Comparison of ENCODE assay signal across 8 cellular contexts in genomic region chr17:36629252-36629847, GRCh38. TPM values are rescaled to one million over a fixed set of nuclear protein-coding genes. Genes with fewer than 3 reads are reported as not detected.
DNase-seq lines count a peak whose midpoint lies in the region; ATAC-seq and TF ChIP-seq lines count a peak whose summit lies in the region.

No MANE protein-coding gene starts in this region.

- H3K36me3 Mint-ChIP-seq in natural killer cell = no peaks in the 10 kb centered on the region
- H3K36me3 Mint-ChIP-seq in stimulated activated effector memory CD8-positive, alpha-beta T cell treated with anti-CD3 and anti-CD28 coated beads, Interleukin-12 subunit alpha, Interleukin-12 subunit beta, amount 100 ng/mL, for 72 hours = no peaks in the 10 kb centered on the region

- in situ Hi-C loops in Caki2 (cut with HindIII; ENCODE audit: low pct_unique_long_range_greater_than_20kb, low sequenced_read_pairs) = no loop called here

- WGBS in esophagus muscularis mucosa = 0% methylated on average over 4 of the region's 14 CpGs

- no peak overlapping the region for H3K27ac ChIP-seq in OCI-LY3 (ENCODE audit: low read length)
- no peak overlapping the region for H3K27ac ChIP-seq in esophagus muscularis mucosa (replicated peaks in 1 of 4)

- H3K4me3 ChIP-seq in OCI-LY3 (ENCODE audit: low read length) (no peak overlapping the region), esophagus muscularis mucosa (no peak overlapping the region)

- H3K9ac ChIP-seq in OCI-LY3 (ENCODE audit: low read length) = no peak overlapping the region

- peak; percentile 67 for DNase-seq in Caki2 (ENCODE audit: low read depth)
- DNase-seq in HUDEP-2 (lab: John Stamatoyannopoulos, UW; ENCODE audit: unreplicated experiment in 76 of 76) = peak in 71 of 76 experiments; percentile 16 to 91 (median 71)
- DNase-seq in activated CD8-positive, alpha-beta memory T cell treated with anti-CD3 and anti-CD28 coated beads, Interleukin-2, amount 50 U/mL, for 48 hours = peak; percentile 96
- DNase-seq in esophagus muscularis mucosa (ENCODE audit: extremely low spot score) = no peak
- DNase-seq in natural killer cell = peak; percentile 79
- DNase-seq in stimulated activated effector memory CD8-positive, alpha-beta T cell treated with anti-CD3 and anti-CD28 coated beads, Interleukin-12 subunit alpha, Interleukin-12 subunit beta, amount 100 ng/mL, for 72 hours (ENCODE audit: low spot score in 2 of 2) = peak; percentile 83 to 93

- no peaks in the 10 kb centered on the region for H3K4me1 Mint-ChIP-seq in natural killer cell
- no peaks in the 10 kb centered on the region for H3K4me1 Mint-ChIP-seq in stimulated activated effector memory CD8-positive, alpha-beta T cell treated with anti-CD3 and anti-CD28 coated beads, Interleukin-12 subunit alpha, Interleukin-12 subunit beta, amount 100 ng/mL, for 72 hours

- H3K4me2 ChIP-seq in OCI-LY3 (ENCODE audit: low read length) = no peak overlapping the region

- H3K36me3 ChIP-seq in OCI-LY3 (replicated peaks; ENCODE audit: low read depth, low read length) = no peaks in the 10 kb centered on the region
- H3K36me3 ChIP-seq in esophagus muscularis mucosa = no peaks in the 10 kb centered on the region

- H3K27ac Mint-ChIP-seq in natural killer cell = no peak overlapping the region
- H3K27ac Mint-ChIP-seq in stimulated activated effector memory CD8-positive, alpha-beta T cell treated with anti-CD3 and anti-CD28 coated beads, Interleukin-12 subunit alpha, Interleukin-12 subunit beta, amount 100 ng/mL, for 72 hours = no peak overlapping the region

- no peak overlapping the region for H3K4me3 Mint-ChIP-seq in natural killer cell
- no peak overlapping the region for H3K4me3 Mint-ChIP-seq in stimulated activated effector memory CD8-positive, alpha-beta T cell treated with anti-CD3 and anti-CD28 coated beads, Interleukin-12 subunit alpha, Interleukin-12 subunit beta, amount 100 ng/mL, for 72 hours

- H3K9me3 ChIP-seq in OCI-LY3 (ENCODE audit: insufficient read depth, low read length) (no peaks in the 10 kb centered on the region), esophagus muscularis mucosa (no peaks in the 10 kb centered on the region)

- no peak overlapping the region for H2AFZ ChIP-seq in OCI-LY3 (ENCODE audit: low read depth, low read length)

- no peak for TF ChIP-seq POLR2A in esophagus muscularis mucosa (IDR thresholded peaks at IDR 0.05; ENCODE audit: low read depth)

- peak; percentile 87 to 98 (median 94) for ATAC-seq in natural killer cell
- peak; percentile 86 for ATAC-seq in stimulated activated effector memory CD8-positive, alpha-beta T cell treated with anti-CD3 and anti-CD28 coated beads, Interleukin-12 subunit alpha, Interleukin-12 subunit beta, amount 100 ng/mL, for 72 hours
- no peak for ATAC-seq in HG02571 (IDR thresholded peaks at IDR 0.05; ENCODE audit: unreplicated experiment)

- H3K27me3 Mint-ChIP-seq in natural killer cell (ENCODE audit: low read depth in 2 of 2) = peaks cover 0 to 9% of the 10 kb centered on the region in 2 donors

- TF ChIP-seq EP300 in esophagus muscularis mucosa (IDR thresholded peaks at IDR 0.05) = no peak

- H3K4me1 ChIP-seq in OCI-LY3 (ENCODE audit: low read length) = no peaks in the 10 kb centered on the region
- H3K4me1 ChIP-seq in esophagus muscularis mucosa = peaks cover 2 to 15% (median 5%) of the 10 kb centered on the region in 4 donors

- TF ChIP-seq CTCF in OCI-LY3 (IDR thresholded peaks at IDR 0.05; ENCODE audit: low read depth, low read length) (peak; percentile 92), esophagus muscularis mucosa (IDR thresholded peaks at IDR 0.05) (peak in 2 of 3 experiments; percentile 94 to 97), natural killer cell (IDR thresholded peaks at IDR 0.05) (peak; percentile 97)

- no peaks in the 10 kb centered on the region for H3K79me2 ChIP-seq in OCI-LY3 (ENCODE audit: low read length)

- H3K27me3 ChIP-seq in OCI-LY3 (ENCODE audit: low read depth, low read length) = peaks cover 34% of the 10 kb centered on the region
- peaks cover 0 to 69% (median 0%) of the 10 kb centered on the region in 4 donors for H3K27me3 ChIP-seq in esophagus muscularis mucosa

- intact Hi-C loops in esophagus muscularis mucosa (cut with DNase I) (loop anchor here (1.0 kb wide), 1 partner anchor 418 kb away; no protein-coding TSS in a partner anchor), natural killer cell (cut with micrococcal nuclease) (loop anchor here (1.0 to 2.0 kb wide), 4 partner anchors 77 to 609 kb away; no protein-coding TSS in a partner anchor)

- no peaks in the 10 kb centered on the region for H4K20me1 ChIP-seq in OCI-LY3 (ENCODE audit: insufficient read depth, low read length)

- H3K9me3 Mint-ChIP-seq in natural killer cell = no peaks in the 10 kb centered on the region
- no peaks in the 10 kb centered on the region for H3K9me3 Mint-ChIP-seq in stimulated activated effector memory CD8-positive, alpha-beta T cell treated with anti-CD3 and anti-CD28 coated beads, Interleukin-12 subunit alpha, Interleukin-12 subunit beta, amount 100 ng/mL, for 72 hours

RNA-seq across cellular contexts. Expression of gene MRM1, which starts 28.0 kb away (rescaled TPM):
- 13.5 and 17.2 TPM in 2 replicates for total RNA-seq in Caki2 (2014; rRNA removed; shearing (Covaris generic); ENCODE audit: low replicate concordance)
- total RNA-seq in esophagus muscularis mucosa (10 to 100 TPM in 1 of 4 donors, 1 to 10 TPM in 3; 6.2 to 10.8 (median 8.5) TPM), natural killer cell (1 to 10 TPM; 1.3 to 2.8 (median 1.7) TPM)

RNA-seq across cellular contexts. Expression of gene DHRS11, which starts 37.7 kb away (rescaled TPM):
- total RNA-seq in Caki2 (2014; rRNA removed; shearing (Covaris generic); ENCODE audit: low replicate concordance) = 27.8 and 38.1 TPM in 2 replicates
- total RNA-seq in esophagus muscularis mucosa = 1 to 10 TPM; 5.3 to 7.1 (median 6.0) TPM
- 1 to 10 TPM; 2.7 to 6.0 (median 4.9) TPM for total RNA-seq in natural killer cell
